Comparison of ENCODE assay signal across 13 cellular contexts in genomic region chr15:81752974-81753373, GRCh38.
DNase-seq lines count a peak whose midpoint lies in the region; ATAC-seq and TF ChIP-seq lines count a peak whose summit lies in the region.
"Had no signal": no experiment of that assay in that cellular context is flagged by ENCODE, and none has a peak within 500 bp of the region (broad histone marks: within the 10 kb centered on the region; RNA-seq: fewer than 3 reads in every experiment).

No MANE protein-coding gene starts in this region.

- DNase-seq in NCI-H345 (lab: John Stamatoyannopoulos, UW), result peak; percentile 33
- no peak for DNase-seq in NCI-H345 treated with DMSO at 0.1 percent for 48 hours (lab: John Stamatoyannopoulos, UW; ENCODE audit: unreplicated experiment)
- peak; percentile 77 for DNase-seq in NCI-H1092 treated with DMSO at 0.1 percent for 48 hours (lab: John Stamatoyannopoulos, UW)
- no peak for DNase-seq in osteocyte (ENCODE audit: extremely low spot score, unreplicated experiment)
- DNase-seq in amygdala (lab: John Stamatoyannopoulos, UW), result no peak
- no peak for DNase-seq in effector memory CD8-positive, alpha-beta T cell
- no peak for DNase-seq in Caco-2
- DNase-seq: ACHN; activated CD4-positive, alpha-beta T cell treated with anti-CD3 and anti-CD28 coated beads for 4 hours; activated naive CD8-positive, alpha-beta T cell treated with anti-CD3 and anti-CD28 coated beads, Interleukin-2, amount 10 ng/mL, durations not matched to agents 7 days and 5 days had no signal

- POLR2A ChIA-PET in Caco-2 (lab: Charles Lee), result no interaction called here

- H3K9me3 Mint-ChIP-seq in osteocyte (ENCODE audit: unreplicated experiment) (no peaks in the 10 kb centered on the region), Caco-2 (ENCODE audit: unreplicated experiment) (no peaks in the 10 kb centered on the region)
- H3K9me3 Mint-ChIP-seq in effector memory CD8-positive, alpha-beta T cell, result no peaks in the 10 kb centered on the region
- H3K9me3 Mint-ChIP-seq: activated naive CD8-positive, alpha-beta T cell treated with anti-CD3 and anti-CD28 coated beads, Interleukin-2, amount 10 ng/mL, durations not matched to agents 7 days and 5 days; central memory CD8-positive, alpha-beta T cell had no signal

- no peaks in the 10 kb centered on the region for H3K36me3 ChIP-seq in Caco-2 (ENCODE audit: control insufficient read depth, insufficient read depth, low read length)
- H3K36me3 ChIP-seq: right atrium auricular region had no signal

- intact Hi-C loops in Caco-2 (cut with micrococcal nuclease; ENCODE audit: unreplicated experiment), result no loop called here

- H3K36me3 Mint-ChIP-seq in osteocyte (ENCODE audit: unreplicated experiment) (no peaks in the 10 kb centered on the region), Caco-2 (ENCODE audit: insufficient read depth, unreplicated experiment) (no peaks in the 10 kb centered on the region)
- no peaks in the 10 kb centered on the region for H3K36me3 Mint-ChIP-seq in effector memory CD8-positive, alpha-beta T cell (ENCODE audit: insufficient read depth)
- H3K36me3 Mint-ChIP-seq: activated naive CD8-positive, alpha-beta T cell treated with anti-CD3 and anti-CD28 coated beads, Interleukin-2, amount 10 ng/mL, durations not matched to agents 7 days and 5 days had no signal

- peak overlapping the region; percentile 38 for H3K27ac ChIP-seq in VCaP
- H3K27ac ChIP-seq: right atrium auricular region had no signal

- no peak overlapping the region for H3K4me3 ChIP-seq in Caco-2 (ENCODE audit: low read depth, low read length)
- H3K4me3 ChIP-seq: right atrium auricular region had no signal

- CTCF ChIA-PET in Caco-2 (lab: Charles Lee), result no interaction called here

- no peaks in the 10 kb centered on the region for H3K9me3 ChIP-seq in Caco-2
- H3K9me3 ChIP-seq: right atrium auricular region had no signal

- no peaks in the 10 kb centered on the region for H3K27me3 ChIP-seq in Caco-2 (replicated peaks; ENCODE audit: control insufficient read depth, insufficient read depth, low read length)
- H3K27me3 ChIP-seq: right atrium auricular region had no signal

- H3K27ac Mint-ChIP-seq in osteocyte (ENCODE audit: unreplicated experiment), result peak overlapping the region; percentile 81
- H3K27ac Mint-ChIP-seq in effector memory CD8-positive, alpha-beta T cell, result no peak overlapping the region
- no peak overlapping the region for H3K27ac Mint-ChIP-seq in Caco-2 (ENCODE audit: unreplicated experiment)
- H3K27ac Mint-ChIP-seq: activated naive CD8-positive, alpha-beta T cell treated with anti-CD3 and anti-CD28 coated beads, Interleukin-2, amount 10 ng/mL, durations not matched to agents 7 days and 5 days had no signal

- H3K4me1 Mint-ChIP-seq in osteocyte (ENCODE audit: unreplicated experiment), result peaks cover 33% of the 10 kb centered on the region
- H3K4me1 Mint-ChIP-seq in effector memory CD8-positive, alpha-beta T cell (ENCODE audit: low read depth in 2 of 2), result peaks cover 0 to 2% of the 10 kb centered on the region in 2 donors
- H3K4me1 Mint-ChIP-seq in Caco-2 (ENCODE audit: low read depth, unreplicated experiment), result no peaks in the 10 kb centered on the region
- H3K4me1 Mint-ChIP-seq: activated naive CD8-positive, alpha-beta T cell treated with anti-CD3 and anti-CD28 coated beads, Interleukin-2, amount 10 ng/mL, durations not matched to agents 7 days and 5 days; central memory CD8-positive, alpha-beta T cell had no signal

- ATAC-seq in effector memory CD8-positive, alpha-beta T cell (replicated peaks), result no peak

- peak; percentile 39 for TF ChIP-seq CTCF in VCaP (conservative IDR thresholded peaks at IDR 0.05)
- no peak for TF ChIP-seq CTCF in osteocyte (IDR thresholded peaks at IDR 0.05)
- no peak for TF ChIP-seq CTCF in Caco-2 (IDR thresholded peaks at IDR 0.05; ENCODE audit: insufficient read depth in 1 of 2, low read depth in 1 of 2, low read length in 1 of 2, severe bottlenecking in 1 of 2, unreplicated experiment in 1 of 2)

- BruUV-seq in Caco-2 (replicated peaks; lab: Mats Ljungman, UMichigan), result no TSS peak

- H3K4me3 Mint-ChIP-seq in osteocyte (ENCODE audit: unreplicated experiment), result no peak overlapping the region
- no peak overlapping the region for H3K4me3 Mint-ChIP-seq in effector memory CD8-positive, alpha-beta T cell
- H3K4me3 Mint-ChIP-seq in Caco-2 (ENCODE audit: unreplicated experiment), result no peak overlapping the region
- H3K4me3 Mint-ChIP-seq: activated naive CD8-positive, alpha-beta T cell treated with anti-CD3 and anti-CD28 coated beads, Interleukin-2, amount 10 ng/mL, durations not matched to agents 7 days and 5 days; central memory CD8-positive, alpha-beta T cell had no signal

- H3K27me3 Mint-ChIP-seq in osteocyte (ENCODE audit: unreplicated experiment) (no peaks in the 10 kb centered on the region), Caco-2 (ENCODE audit: insufficient read depth, unreplicated experiment) (peaks cover 17% of the 10 kb centered on the region)
- H3K27me3 Mint-ChIP-seq in effector memory CD8-positive, alpha-beta T cell, result peaks cover 0 to 18% of the 10 kb centered on the region in 2 donors
- H3K27me3 Mint-ChIP-seq: activated naive CD8-positive, alpha-beta T cell treated with anti-CD3 and anti-CD28 coated beads, Interleukin-2, amount 10 ng/mL, durations not matched to agents 7 days and 5 days; central memory CD8-positive, alpha-beta T cell had no signal

- no peaks in the 10 kb centered on the region for H3K4me1 ChIP-seq in Caco-2

Comparison
In these comparisons a context has a peak if more than half of its experiments do, and no peak if none do; other contexts are left out.
1. DNase-seq: peak in NCI-H345 (single experiment) and NCI-H1092 treated with DMSO at 0.1 percent for 48 hours (single experiment); none in NCI-H345 treated with DMSO at 0.1 percent for 48 hours (single experiment), osteocyte (single experiment), amygdala (0 of 56), effector memory CD8-positive, alpha-beta T cell (0 of 3) and Caco-2 (0 of 2).